Comparison of ENCODE assay signal across 23 cellular contexts in genomic region chr5:177620560-177620959, GRCh38.
"Had no signal": no experiment of that assay in that cellular context is flagged by ENCODE, and none has a peak within 500 bp of the region (broad histone marks: within the 10 kb centered on the region; RNA-seq: fewer than 3 reads in every experiment).

No MANE protein-coding gene starts in this region.

- H3K4me3 ChIP-seq: heart right ventricle, hepatocyte, lung, skin epidermis, stomach, testis, thyroid gland, transverse colon, upper lobe of left lung, vagina had no signal

- H3K27me3 ChIP-seq: heart right ventricle, hepatocyte, stomach, testis, thyroid gland, transverse colon, upper lobe of left lung, vagina had no signal

- DNase-seq: heart right ventricle; islet precursor cell; midbrain; naive thymus-derived CD8-positive, alpha-beta T cell; nucleus accumbens; right cardiac atrium; stimulated activated CD4-positive, alpha-beta T cell treated with anti-CD3 and anti-CD28 coated beads, Interleukin-12 subunit alpha, Interleukin-12 subunit beta, amount 100 ng/mL, for 4 hours; stimulated activated CD4-positive, alpha-beta T cell treated with anti-CD3 and anti-CD28 coated beads, Interleukin-15, amount 100 ng/mL, for 24 hours; stimulated activated CD4-positive, alpha-beta T cell treated with anti-CD3 and anti-CD28 coated beads, Interleukin-2, amount 100 ng/mL, for 24 hours; stimulated activated CD4-positive, alpha-beta T cell treated with anti-CD3 and anti-CD28 coated beads, Interleukin-4, amount 100 ng/mL, for 1 hour; stimulated activated naive B cell treated with anti-CD40 and anti-IgM and Interleukin-4, amounts not matched to agents 10 μg/mL and 1 μg/mL and 100 μg/mL, for 72 hours; stimulated activated naive CD8-positive, alpha-beta T cell treated with anti-CD3 and anti-CD28 coated beads, Interleukin-15, Interleukin-2, amounts not matched to agents 100 U/mL and 50 U/mL, for 24 hours; stomach; testis; thyroid gland; transverse colon; upper lobe of left lung had no signal

- ATAC-seq: naive thymus-derived CD8-positive, alpha-beta T cell; right cardiac atrium; sciatic nerve; stimulated activated naive B cell treated with anti-CD40 and anti-IgM and Interleukin-4, amounts not matched to agents 10 μg/mL and 1 μg/mL and 100 μg/mL, for 72 hours; stimulated activated naive CD8-positive, alpha-beta T cell treated with anti-CD3 and anti-CD28 coated beads, Interleukin-15, Interleukin-2, amounts not matched to agents 100 U/mL and 50 U/mL, for 24 hours had no signal

- H3K9me3 ChIP-seq: heart right ventricle, stomach, testis, thyroid gland, transverse colon, upper lobe of left lung, vagina had no signal

- H3K4me1 ChIP-seq: heart right ventricle, parathyroid adenoma, stomach, testis, thyroid gland, transverse colon, upper lobe of left lung, vagina had no signal

- H3K27ac ChIP-seq: heart right ventricle, hepatocyte, parathyroid adenoma, skin epidermis, stomach, testis, thyroid gland, transverse colon, upper lobe of left lung, vagina had no signal
